Comparison of ENCODE assay signal across 25 cellular contexts in genomic region chr20:57320358-57320757, GRCh38.
"Had no signal": no experiment of that assay in that cellular context is flagged by ENCODE, and none has a peak within 500 bp of the region (broad histone marks: within the 10 kb centered on the region; RNA-seq: fewer than 3 reads in every experiment).

No MANE protein-coding gene starts in this region.

- DNase-seq: activated CD4-positive, alpha-beta T cell treated with anti-CD3 and anti-CD28 coated beads, Interleukin-2, amount 10 ng/mL, durations not matched to agents 7 days and 5 days; activated CD4-positive, alpha-beta T cell treated with anti-CD3 and anti-CD28 coated beads, Interleukin-2, amount 50 U/mL, for 48 hours; activated CD8-positive, alpha-beta T cell treated with anti-CD3 and anti-CD28 coated beads, Interleukin-2, amount 10 ng/mL, durations not matched to agents 7 days and 5 days; activated gamma-delta T cell; activated naive CD4-positive, alpha-beta T cell treated with anti-CD3 and anti-CD28 coated beads for 36 hours; activated T-cell treated with anti-CD3 and anti-CD28 coated beads, Interleukin-2, amount 50 U/mL, for 24 hours; adrenal gland; body of pancreas; caudate nucleus; cerebellar nuclear complex; cortex of kidney; NCI-H1105; NCI-H1417 treated with DMSO at 0.1 percent for 48 hours; NCI-H187 treated with DMSO at 0.1 percent for 48 hours; NCI-H2081; NCI-H2171 treated with DMSO at 0.1 percent for 48 hours; NCI-H2227 treated with DMSO at 0.1 percent for 48 hours; NCI-H526; NCI-H748 treated with DMSO at 0.1 percent for 48 hours; NK-92 treated with Interleukin-12 subunit alpha and Interleukin-12 subunit beta, amount 100 ng/mL, for 24 hours; OCI-M1; SHP77; SJCRH30 had no signal

- H3K36me3 ChIP-seq: adrenal gland, SJCRH30 had no signal

- H3K27ac ChIP-seq: adrenal gland, body of pancreas, SJCRH30, SK-N-MC had no signal

- H3K9me3 ChIP-seq: adrenal gland, body of pancreas, SJCRH30 had no signal

- H3K4me3 ChIP-seq: adrenal gland, body of pancreas, SJCRH30, SK-N-MC had no signal

- H3K27me3 ChIP-seq: body of pancreas had no signal

- H3K4me1 ChIP-seq: adrenal gland, body of pancreas, SJCRH30 had no signal

- ATAC-seq: activated CD8-positive, alpha-beta T cell treated with anti-CD3 and anti-CD28 coated beads, Interleukin-2, amount 10 ng/mL, durations not matched to agents 7 days and 5 days; activated naive CD4-positive, alpha-beta T cell treated with anti-CD3 and anti-CD28 coated beads, Interleukin-2, amount 50 U/mL, for 72 hours; body of pancreas had no signal
